Comparison of ENCODE assay signal across 8 cellular contexts in genomic region chr4:169098054-169098896, GRCh38.
DNase-seq lines count a peak whose midpoint lies in the region; ATAC-seq and TF ChIP-seq lines count a peak whose summit lies in the region.

No MANE protein-coding gene starts in this region.

- H3K4me1 ChIP-seq in BE2C (peaks cover 15% of the 10 kb centered on the region), neural progenitor cell (peaks cover 32% of the 10 kb centered on the region)

- H3K4me1 Mint-ChIP-seq in neural progenitor cell = peaks cover 30% of the 10 kb centered on the region

- peaks cover 36% of the 10 kb centered on the region for H3K36me3 Mint-ChIP-seq in neural progenitor cell

- no peaks in the 10 kb centered on the region for H3K27me3 Mint-ChIP-seq in neural progenitor cell (ENCODE audit: insufficient read depth, low read depth)

- H3K9me3 ChIP-seq in BE2C (no peaks in the 10 kb centered on the region), neural progenitor cell (ENCODE audit: low read depth) (no peaks in the 10 kb centered on the region)

- peak; percentile 56 for ATAC-seq in GM18498 (IDR thresholded peaks at IDR 0.05; ENCODE audit: unreplicated experiment)
- ATAC-seq in GM21717 (IDR thresholded peaks at IDR 0.05; ENCODE audit: unreplicated experiment) = peak; percentile 54

- H3K9ac ChIP-seq in neural progenitor cell = no peak overlapping the region

- in situ Hi-C loops in KBM-7 (cut with MboI; ENCODE audit: low pct_unique_long_range_greater_than_20kb, low sequenced_read_pairs) = no loop called here

- H3K4me2 ChIP-seq in neural progenitor cell = no peak overlapping the region

- H2AFZ ChIP-seq in neural progenitor cell (replicated peaks) = no peak overlapping the region

- H3K9me3 Mint-ChIP-seq in neural progenitor cell = no peaks in the 10 kb centered on the region

- no peaks in the 10 kb centered on the region for H3K79me2 ChIP-seq in neural progenitor cell (ENCODE audit: low read depth)

- H3K27me3 ChIP-seq in BE2C (no peaks in the 10 kb centered on the region), neural progenitor cell (no peaks in the 10 kb centered on the region)

- intact Hi-C loops in head of caudate nucleus (cut with DNase I) = no loop called here

- H4K20me1 ChIP-seq in neural progenitor cell (ENCODE audit: low read depth) = peaks cover 9% of the 10 kb centered on the region

- peak; percentile 91 for DNase-seq in KBM-7
- DNase-seq in iris pigment epithelial cell (ENCODE audit: low read depth) = peak; percentile 85
- DNase-seq in NCI-H748 treated with DMSO at 0.1 percent for 48 hours (lab: John Stamatoyannopoulos, UW) = no peak
- no peak for DNase-seq in BE2C
- DNase-seq in neural progenitor cell (ENCODE audit: low spot score) = no peak
- no peak for DNase-seq in head of caudate nucleus

- no peak overlapping the region for H3K27ac Mint-ChIP-seq in neural progenitor cell

- no peak overlapping the region for H3K4me3 Mint-ChIP-seq in neural progenitor cell

- no peak overlapping the region for H3K27ac ChIP-seq in neural progenitor cell

- TF ChIP-seq CTCF in BE2C (IDR thresholded peaks at IDR 0.05; ENCODE audit: low read depth, low read length) (no peak), neural progenitor cell (IDR thresholded peaks at IDR 0.05) (no peak)

- peaks cover 9% of the 10 kb centered on the region for H3F3A ChIP-seq in neural progenitor cell (ENCODE audit: low read depth)

- H3K36me3 ChIP-seq in BE2C (peaks cover 17% of the 10 kb centered on the region), neural progenitor cell (peaks cover 16% of the 10 kb centered on the region)

- H3K4me3 ChIP-seq in BE2C (ENCODE audit: low read depth, low read length) (no peak overlapping the region), neural progenitor cell (no peak overlapping the region)

Comparison
In these comparisons a context has a peak if more than half of its experiments do, and no peak if none do; other contexts are left out.
1. DNase-seq: peak in KBM-7 (single experiment) and iris pigment epithelial cell (single experiment); none in NCI-H748 treated with DMSO at 0.1 percent for 48 hours (single experiment), BE2C (single experiment), neural progenitor cell (single experiment) and head of caudate nucleus (0 of 42).